Comparison of ENCODE assay signal across 10 cellular contexts in genomic region chr2:71934595-71935263, GRCh38.
DNase-seq lines count a peak whose midpoint lies in the region; ATAC-seq, FAIRE-seq and TF ChIP-seq lines count a peak whose summit lies in the region.
"Had no signal": no experiment of that assay in that cellular context is flagged by ENCODE, and none has a peak within 500 bp of the region (broad histone marks: within the 10 kb centered on the region; RNA-seq: fewer than 3 reads in every experiment).

No MANE protein-coding gene starts in this region.

- H3K4me2 ChIP-seq in astrocyte (ENCODE audit: low read length): no peak overlapping the region

- H3K4me3 Mint-ChIP-seq in astrocyte (ENCODE audit: unreplicated experiment) (no peak overlapping the region), type B pancreatic cell (no peak overlapping the region)
- H3K4me3 Mint-ChIP-seq in activated CD4-positive, alpha-beta memory T cell treated with anti-CD3 and anti-CD28 coated beads, Interleukin-2, amount 10 ng/mL, durations not matched to agents 7 days and 5 days: no peak overlapping the region

- peaks cover 4% of the 10 kb centered on the region for H3K4me1 ChIP-seq in astrocyte (ENCODE audit: insufficient read depth, low read length)
- no peaks in the 10 kb centered on the region for H3K4me1 ChIP-seq in left lung

- intact Hi-C loops in left lung (cut with DNase I): no loop called here

- peaks cover 8% of the 10 kb centered on the region for H3K9me3 Mint-ChIP-seq in astrocyte (ENCODE audit: unreplicated experiment)
- no peaks in the 10 kb centered on the region for H3K9me3 Mint-ChIP-seq in type B pancreatic cell
- H3K9me3 Mint-ChIP-seq in activated CD4-positive, alpha-beta memory T cell treated with anti-CD3 and anti-CD28 coated beads, Interleukin-2, amount 10 ng/mL, durations not matched to agents 7 days and 5 days: no peaks in the 10 kb centered on the region

- H3K27me3 Mint-ChIP-seq in astrocyte (ENCODE audit: low read depth, unreplicated experiment): peaks cover 71% of the 10 kb centered on the region
- peaks cover 3% of the 10 kb centered on the region for H3K27me3 Mint-ChIP-seq in type B pancreatic cell
- H3K27me3 Mint-ChIP-seq in activated CD4-positive, alpha-beta memory T cell treated with anti-CD3 and anti-CD28 coated beads, Interleukin-2, amount 10 ng/mL, durations not matched to agents 7 days and 5 days: no peaks in the 10 kb centered on the region

- H3K9me3 ChIP-seq in astrocyte (ENCODE audit: insufficient read depth, low read depth, low read length) (no peaks in the 10 kb centered on the region), left lung (no peaks in the 10 kb centered on the region)

- DNase-seq in DMS 273 (lab: John Stamatoyannopoulos, UW; ENCODE audit: unreplicated experiment): peak; percentile 34
- DNase-seq in DMS 273 treated with DMSO at 0.1 percent for 48 hours (lab: John Stamatoyannopoulos, UW): no peak
- peak; percentile 36 for DNase-seq in astrocyte (ENCODE audit: low read depth)
- no peak for DNase-seq in left lung
- DNase-seq in type B pancreatic cell (ENCODE audit: extremely low spot score, unreplicated experiment): peak; percentile 55
- DNase-seq in NAMALWA (ENCODE audit: low spot score): no peak
- no peak for DNase-seq in activated CD4-positive, alpha-beta memory T cell treated with anti-CD3 and anti-CD28 coated beads, Interleukin-2, amount 10 ng/mL, durations not matched to agents 7 days and 5 days
- no peak for DNase-seq in NCI-H510A treated with DMSO at 0.1 percent for 48 hours (lab: John Stamatoyannopoulos, UW)
- DNase-seq: stimulated activated naive CD8-positive, alpha-beta T cell treated with anti-CD3 and anti-CD28 coated beads, Interleukin-15, Interleukin-2, amounts not matched to agents 100 U/mL and 50 U/mL, for 24 hours had no signal

- CTCF ChIA-PET in activated CD4-positive, alpha-beta memory T cell treated with anti-CD3 and anti-CD28 coated beads, Interleukin-2, amount 10 ng/mL, durations not matched to agents 7 days and 5 days (lab: Charles Lee): no interaction called here

- no peaks in the 10 kb centered on the region for H3K4me1 Mint-ChIP-seq in astrocyte (ENCODE audit: low read depth, unreplicated experiment)
- peaks cover 10% of the 10 kb centered on the region for H3K4me1 Mint-ChIP-seq in type B pancreatic cell (ENCODE audit: unreplicated experiment)
- H3K4me1 Mint-ChIP-seq in activated CD4-positive, alpha-beta memory T cell treated with anti-CD3 and anti-CD28 coated beads, Interleukin-2, amount 10 ng/mL, durations not matched to agents 7 days and 5 days: no peaks in the 10 kb centered on the region

- H3K79me2 ChIP-seq in astrocyte (ENCODE audit: insufficient read depth, low read length): no peaks in the 10 kb centered on the region

- no peak overlapping the region for H2AFZ ChIP-seq in astrocyte (ENCODE audit: low read depth, low read length)

- H3K36me3 ChIP-seq in astrocyte (ENCODE audit: insufficient read depth, low read length) (no peaks in the 10 kb centered on the region), left lung (no peaks in the 10 kb centered on the region)

- H4K20me1 ChIP-seq in astrocyte (ENCODE audit: insufficient read depth, low read length): no peaks in the 10 kb centered on the region

- POLR2A ChIA-PET in activated CD4-positive, alpha-beta memory T cell treated with anti-CD3 and anti-CD28 coated beads, Interleukin-2, amount 10 ng/mL, durations not matched to agents 7 days and 5 days (lab: Charles Lee): no interaction called here

- H3K27me3 ChIP-seq in astrocyte (ENCODE audit: insufficient read depth, low read length) (no peaks in the 10 kb centered on the region), left lung (no peaks in the 10 kb centered on the region)

- ATAC-seq in left lung: peak; percentile 52
- ATAC-seq: stimulated activated naive CD8-positive, alpha-beta T cell treated with anti-CD3 and anti-CD28 coated beads, Interleukin-15, Interleukin-2, amounts not matched to agents 100 U/mL and 50 U/mL, for 24 hours had no signal

- H3K27ac Mint-ChIP-seq in astrocyte (ENCODE audit: unreplicated experiment) (no peak overlapping the region), type B pancreatic cell (no peak overlapping the region)
- no peak overlapping the region for H3K27ac Mint-ChIP-seq in activated CD4-positive, alpha-beta memory T cell treated with anti-CD3 and anti-CD28 coated beads, Interleukin-2, amount 10 ng/mL, durations not matched to agents 7 days and 5 days

- no peak for TF ChIP-seq CTCF in astrocyte (IDR thresholded peaks at IDR 0.05; ENCODE audit: insufficient read depth, low read depth, low read length)
- TF ChIP-seq CTCF in left lung (IDR thresholded peaks at IDR 0.05): no peak
- TF ChIP-seq CTCF in type B pancreatic cell (conservative IDR thresholded peaks at IDR 0.05): no peak

- no peaks in the 10 kb centered on the region for H3K36me3 Mint-ChIP-seq in astrocyte (ENCODE audit: low read depth, unreplicated experiment)
- no peaks in the 10 kb centered on the region for H3K36me3 Mint-ChIP-seq in type B pancreatic cell
- no peaks in the 10 kb centered on the region for H3K36me3 Mint-ChIP-seq in activated CD4-positive, alpha-beta memory T cell treated with anti-CD3 and anti-CD28 coated beads, Interleukin-2, amount 10 ng/mL, durations not matched to agents 7 days and 5 days (ENCODE audit: low read depth)

- H3K4me3 ChIP-seq in astrocyte (ENCODE audit: insufficient read depth, low read depth, low read length) (no peak overlapping the region), left lung (no peak overlapping the region)

- FAIRE-seq in astrocyte (lab: Jason Lieb, UNC): no peak

- H3K27ac ChIP-seq in astrocyte (ENCODE audit: low read depth, low read length) (no peak overlapping the region), left lung (no peak overlapping the region)
- H3K27ac ChIP-seq: 22Rv1 had no signal

- H3K9ac ChIP-seq in astrocyte (ENCODE audit: low read length): no peak overlapping the region

Comparison
In these comparisons a context has a peak if more than half of its experiments do, and no peak if none do; other contexts are left out.
1. DNase-seq: peak in DMS 273 (single experiment), astrocyte (single experiment) and type B pancreatic cell (single experiment); none in DMS 273 treated with DMSO at 0.1 percent for 48 hours (single experiment), left lung (0 of 2), NAMALWA (single experiment), activated CD4-positive, alpha-beta memory T cell treated with anti-CD3 and anti-CD28 coated beads, Interleukin-2, amount 10 ng/mL, durations not matched to agents 7 days and 5 days (single experiment) and NCI-H510A treated with DMSO at 0.1 percent for 48 hours (single experiment).